ENCODE assay signal across 11 cellular contexts in genomic region chr17:81902653-81903414, GRCh38. TPM values are rescaled to one million over a fixed set of nuclear protein-coding genes. Genes with fewer than 3 reads are reported as not detected.
DNase-seq lines count a peak whose midpoint lies in the region; ATAC-seq, FAIRE-seq and TF ChIP-seq lines count a peak whose summit lies in the region.
"Had no signal": no experiment of that assay in that cellular context is flagged by ENCODE, and none has a peak within 500 bp of the region (broad histone marks: within the 10 kb centered on the region; RNA-seq: fewer than 3 reads in every experiment).

No MANE protein-coding gene starts in this region.

- no peak for TF ChIP-seq EP300 in esophagus muscularis mucosa (IDR thresholded peaks at IDR 0.05)

- no peak overlapping the region for H3K27ac Mint-ChIP-seq in naive thymus-derived CD8-positive, alpha-beta T cell
- H3K27ac Mint-ChIP-seq in osteocyte (ENCODE audit: unreplicated experiment) = no peak overlapping the region
- H3K27ac Mint-ChIP-seq: CD8-positive, alpha-beta T cell; progenitor cell of endocrine pancreas had no signal

- ATAC-seq in naive thymus-derived CD8-positive, alpha-beta T cell = peak; percentile 43 to 61
- ATAC-seq in HG03565 (IDR thresholded peaks at IDR 0.05; ENCODE audit: unreplicated experiment) = no peak

- POLR2A ChIA-PET in A673 (lab: Charles Lee; ENCODE audit: low non-redundant PET) = no interaction called here
- POLR2A ChIA-PET in naive thymus-derived CD8-positive, alpha-beta T cell (lab: Charles Lee) = interaction anchor here (0.5 to 1.1 kb wide), 2 partner anchors 33 to 63 kb away, joined by 3 to 4 read pairs; no protein-coding TSS in a partner anchor

- H3K4me1 ChIP-seq in A673 (ENCODE audit: insufficient read depth, low read length, poor library complexity, severe bottlenecking) (peaks cover 11% of the 10 kb centered on the region), esophagus muscularis mucosa (peaks cover 8 to 18% (median 16%) of the 10 kb centered on the region in 4 donors)

- CTCF ChIA-PET in A673 (lab: Charles Lee) = no interaction called here

- H3K4me1 Mint-ChIP-seq in naive thymus-derived CD8-positive, alpha-beta T cell = peaks cover 2 to 10% (median 7%) of the 10 kb centered on the region in 4 donors
- peaks cover 29% of the 10 kb centered on the region for H3K4me1 Mint-ChIP-seq in osteocyte (ENCODE audit: unreplicated experiment)

- H3K27me3 Mint-ChIP-seq in naive thymus-derived CD8-positive, alpha-beta T cell = peaks cover 5 to 13% (median 10%) of the 10 kb centered on the region in 5 donors
- no peaks in the 10 kb centered on the region for H3K27me3 Mint-ChIP-seq in osteocyte (ENCODE audit: unreplicated experiment)

- peak overlapping the region in 1 of 10 donors; percentile 37 for H3K4me3 Mint-ChIP-seq in naive thymus-derived CD8-positive, alpha-beta T cell
- no peak overlapping the region for H3K4me3 Mint-ChIP-seq in osteocyte (ENCODE audit: unreplicated experiment)
- H3K4me3 Mint-ChIP-seq: CD8-positive, alpha-beta T cell had no signal

- no peak for TF ChIP-seq POLR2A in esophagus muscularis mucosa (IDR thresholded peaks at IDR 0.05; ENCODE audit: low read depth)

- TF ChIP-seq CTCF in A673 (conservative IDR thresholded peaks at IDR 0.05; ENCODE audit: low read depth, low read length) (no peak), esophagus muscularis mucosa (IDR thresholded peaks at IDR 0.05) (no peak), osteocyte (IDR thresholded peaks at IDR 0.05) (no peak)

- H3K36me3 Mint-ChIP-seq in naive thymus-derived CD8-positive, alpha-beta T cell = peaks cover 0 to 24% (median 16%) of the 10 kb centered on the region in 3 donors
- peaks cover 10% of the 10 kb centered on the region for H3K36me3 Mint-ChIP-seq in osteocyte (ENCODE audit: unreplicated experiment)

- H3K9me3 ChIP-seq in A673 (ENCODE audit: low read depth, low read length, poor library complexity, severe bottlenecking) = no peaks in the 10 kb centered on the region
- no peaks in the 10 kb centered on the region for H3K9me3 ChIP-seq in esophagus muscularis mucosa

- DNase-seq in A673 (ENCODE audit: low spot score) (no peak), NCI-H226 (peak; percentile 0), esophagus muscularis mucosa (ENCODE audit: extremely low spot score) (no peak), NCI-H2081 (lab: John Stamatoyannopoulos, UW) (no peak), osteocyte (ENCODE audit: extremely low spot score, unreplicated experiment) (no peak), HTR-8/SVneo (ENCODE audit: insufficient read length, low spot score) (no peak)
- no peak for DNase-seq in naive thymus-derived CD8-positive, alpha-beta T cell

- H3K9me3 Mint-ChIP-seq in naive thymus-derived CD8-positive, alpha-beta T cell = no peaks in the 10 kb centered on the region
- no peaks in the 10 kb centered on the region for H3K9me3 Mint-ChIP-seq in osteocyte (ENCODE audit: unreplicated experiment)
- H3K9me3 Mint-ChIP-seq: CD8-positive, alpha-beta T cell had no signal

- H3K36me3 ChIP-seq in A673 (ENCODE audit: insufficient read depth, low read length, poor library complexity, severe bottlenecking) (peaks cover 24% of the 10 kb centered on the region), esophagus muscularis mucosa (peaks cover 22 to 72% (median 56%) of the 10 kb centered on the region in 4 donors)

- H3K27ac ChIP-seq in A673 (ENCODE audit: low read depth, low read length, poor library complexity, severe bottlenecking) (peak overlapping the region; percentile 42), esophagus muscularis mucosa (replicated peaks in 1 of 4) (no peak overlapping the region)

- FAIRE-seq in HTR-8/SVneo (lab: Jason Lieb, UNC) = no peak
- FAIRE-seq: RCC 7860 had no signal

- intact Hi-C loops in A673 (cut with micrococcal nuclease; ENCODE audit: unreplicated experiment) (no loop called here), esophagus muscularis mucosa (cut with DNase I) (no loop called here)

- H3K27me3 ChIP-seq in A673 (replicated peaks; ENCODE audit: insufficient read depth, low read depth, low read length, poor library complexity) (no peaks in the 10 kb centered on the region), esophagus muscularis mucosa (peaks cover 0 to 25% (median 8%) of the 10 kb centered on the region in 4 donors)

- BruUV-seq in A673 (replicated peaks; lab: Mats Ljungman, UMichigan) = no TSS peak

- H3K4me3 ChIP-seq in A673 (ENCODE audit: low read depth, low read length, poor library complexity, severe bottlenecking) (peak overlapping the region; percentile 40), esophagus muscularis mucosa (peak overlapping the region; percentile 46 to 57 (median 48))

- WGBS in esophagus muscularis mucosa = 45% methylated on average over 14 of the region's 47 CpGs

RNA-seq across cellular contexts. Expression of gene NPB, which starts 0.8 kb away (rescaled TPM):
- total RNA-seq in A673 (2021) (0.75 and 0.87 TPM in 2 replicates), esophagus muscularis mucosa (1 to 10 TPM in 1 of 4 donors, under 1 TPM in 1, not detected in 2; 0.78 to 1.8 TPM), osteocyte (0.56 and 0.68 TPM in 2 replicates)
- 1 to 10 TPM in 1 of 2 experiments, under 1 TPM in 1; 0.69 to 1.0 TPM for total RNA-seq in naive thymus-derived CD8-positive, alpha-beta T cell
- polyA plus RNA-seq in naive thymus-derived CD8-positive, alpha-beta T cell = not detected

RNA-seq across cellular contexts. Expression of gene PCYT2, which starts 8.4 kb away (rescaled TPM):
- total RNA-seq in A673 (2021) (55.4 and 58.3 TPM in 2 replicates), esophagus muscularis mucosa (10 to 100 TPM; 27.4 to 38.7 (median 33.3) TPM), osteocyte (33.2 and 38.0 TPM in 2 replicates)
- total RNA-seq in naive thymus-derived CD8-positive, alpha-beta T cell = 10 to 100 TPM; 34.9 to 38.5 TPM
- polyA plus RNA-seq in naive thymus-derived CD8-positive, alpha-beta T cell = 10 to 100 TPM; 22.9 to 24.0 (median 23.7) TPM

RNA-seq across cellular contexts. Expression of gene ANAPC11, which starts 11.3 kb away (rescaled TPM):
- total RNA-seq in A673 (2021) (128 and 138 TPM in 2 replicates), esophagus muscularis mucosa (100 to 1,000 TPM; 131 to 139 (median 135) TPM), osteocyte (119 and 138 TPM in 2 replicates)
- 10 to 100 TPM; 38.7 to 48.1 TPM for total RNA-seq in naive thymus-derived CD8-positive, alpha-beta T cell
- 100 to 1,000 TPM; 273 to 324 (median 275) TPM for polyA plus RNA-seq in naive thymus-derived CD8-positive, alpha-beta T cell

RNA-seq across cellular contexts. Expression of gene ALYREF, which starts 11.4 kb away (rescaled TPM):
- 251 and 258 TPM in 2 replicates for total RNA-seq in A673 (2021)
- total RNA-seq in esophagus muscularis mucosa = 10 to 100 TPM; 44.0 to 67.7 (median 56.5) TPM
- total RNA-seq in naive thymus-derived CD8-positive, alpha-beta T cell = 10 to 100 TPM; 49.9 to 54.4 TPM
- polyA plus RNA-seq in naive thymus-derived CD8-positive, alpha-beta T cell = 10 to 100 TPM; 31.7 to 55.4 (median 50.1) TPM
- total RNA-seq in osteocyte = 72.6 and 78.5 TPM in 2 replicates

RNA-seq across cellular contexts. Expression of gene SIRT7, which starts 15.1 kb away (rescaled TPM):
- total RNA-seq in A673 (2021) (34.8 and 36.6 TPM in 2 replicates), esophagus muscularis mucosa (10 to 100 TPM; 13.9 to 27.0 (median 19.9) TPM), osteocyte (18.8 and 20.9 TPM in 2 replicates)
- 10 to 100 TPM; 66.5 to 70.8 TPM for total RNA-seq in naive thymus-derived CD8-positive, alpha-beta T cell
- polyA plus RNA-seq in naive thymus-derived CD8-positive, alpha-beta T cell = 10 to 100 TPM; 21.3 to 30.6 (median 25.6) TPM
